Comparison of ENCODE assay signal across 28 cellular contexts in genomic region chr16:21038197-21038596, GRCh38.
"Had no signal": no experiment of that assay in that cellular context is flagged by ENCODE, and none has a peak within 500 bp of the region (broad histone marks: within the 10 kb centered on the region; RNA-seq: fewer than 3 reads in every experiment).

No MANE protein-coding gene starts in this region.

- H3K27ac ChIP-seq: colonic mucosa, coronary artery, dorsolateral prefrontal cortex, epithelial cell of prostate, esophagus muscularis mucosa, esophagus squamous epithelium, foreskin keratinocyte, gastrocnemius medialis, gastroesophageal sphincter, heart left ventricle, heart right ventricle had no signal

- H3K36me3 ChIP-seq: colonic mucosa, esophagus muscularis mucosa, esophagus squamous epithelium, gastrocnemius medialis, gastroesophageal sphincter, heart left ventricle, heart right ventricle had no signal

- H3K27ac Mint-ChIP-seq: dendritic cell treated with granulocyte-macrophage colony-stimulating factor and Interleukin-4, amounts not matched to agents 40 ng/mL and 50 ng/mL, for 4 days; effector memory CD8-positive, alpha-beta T cell; endodermal cell had no signal

- ATAC-seq: effector memory CD8-positive, alpha-beta T cell; esophagus mucosa; foreskin keratinocyte; gastrocnemius medialis; gastroesophageal sphincter; heart left ventricle; heart right ventricle had no signal

- H3K4me1 Mint-ChIP-seq: endodermal cell had no signal

- H3K4me1 ChIP-seq: colonic mucosa, esophagus muscularis mucosa, esophagus squamous epithelium, foreskin keratinocyte, gastroesophageal sphincter had no signal

- H3K4me3 Mint-ChIP-seq: dendritic cell treated with granulocyte-macrophage colony-stimulating factor and Interleukin-4, amounts not matched to agents 40 ng/mL and 50 ng/mL, for 4 days; effector memory CD8-positive, alpha-beta T cell; endodermal cell had no signal

- H3K9me3 ChIP-seq: colonic mucosa, esophagus muscularis mucosa, esophagus squamous epithelium, gastrocnemius medialis, gastroesophageal sphincter, heart left ventricle, heart right ventricle had no signal

- H3K9me3 Mint-ChIP-seq: dendritic cell treated with granulocyte-macrophage colony-stimulating factor and Interleukin-4, amounts not matched to agents 40 ng/mL and 50 ng/mL, for 4 days had no signal

- H3K4me3 ChIP-seq: colonic mucosa, coronary artery, dorsolateral prefrontal cortex, esophagus muscularis mucosa, esophagus squamous epithelium, gastrocnemius medialis, gastroesophageal sphincter, heart left ventricle, heart right ventricle had no signal

- DNase-seq: colonic mucosa; cortex of kidney; dermis blood vessel endothelial cell; dorsolateral prefrontal cortex; effector CD4-positive, alpha-beta T cell; effector CD8-positive, alpha-beta T cell; effector memory CD4-positive, alpha-beta T cell; effector memory CD8-positive, alpha-beta T cell; endodermal cell; erythroblast; esophagus squamous epithelium; foreskin fibroblast; foreskin keratinocyte; foreskin melanocyte; gastrocnemius medialis; glutamatergic neuron; heart left ventricle; heart right ventricle had no signal

- H3K27me3 ChIP-seq: colonic mucosa, dorsolateral prefrontal cortex, esophagus muscularis mucosa, esophagus squamous epithelium, gastrocnemius medialis, gastroesophageal sphincter, heart left ventricle, heart right ventricle had no signal

- FAIRE-seq: colon, endometrium, endothelial cell of umbilical vein, frontal cortex had no signal
